In genomic region chr13:72985610-72986009, GRCh38 we compare ENCODE assay signal across 26 cellular contexts.
"Had no signal": no experiment of that assay in that cellular context is flagged by ENCODE, and none has a peak within 500 bp of the region (broad histone marks: within the 10 kb centered on the region; RNA-seq: fewer than 3 reads in every experiment).

No MANE protein-coding gene starts in this region.

- H3K27me3 ChIP-seq: heart right ventricle, ovary, sigmoid colon, stomach, testis, thyroid gland, transverse colon, upper lobe of left lung had no signal

- H3K27ac Mint-ChIP-seq: naive thymus-derived CD4-positive, alpha-beta T cell; natural killer cell treated with Interleukin-12 subunit alpha and Interleukin-12 subunit beta and Interleukin-15 and Interleukin-18, amount 100 ng/mL, for 72 hours; progenitor cell of endocrine pancreas; stimulated activated naive B cell treated with anti-CD40 and anti-IgM and Interleukin-4, amounts not matched to agents 10 μg/mL and 1 μg/mL and 100 μg/mL, for 72 hours had no signal

- H3K4me3 Mint-ChIP-seq: mesothelial cell of epicardium; naive thymus-derived CD4-positive, alpha-beta T cell; natural killer cell treated with Interleukin-12 subunit alpha and Interleukin-12 subunit beta and Interleukin-15 and Interleukin-18, amount 100 ng/mL, for 72 hours; stimulated activated naive B cell treated with anti-CD40 and anti-IgM and Interleukin-4, amounts not matched to agents 10 μg/mL and 1 μg/mL and 100 μg/mL, for 72 hours had no signal

- DNase-seq: heart right ventricle; hippocampal formation; kidney; lower lobe of right lung; mammary epithelial cell; naive thymus-derived CD4-positive, alpha-beta T cell; ovary; retina; right cardiac atrium; sigmoid colon; stimulated activated CD4-positive, alpha-beta T cell treated with anti-CD3 and anti-CD28 coated beads, Interleukin-1b, Interleukin-23, amount 100 ng/mL, for 48 hours; stimulated activated CD4-positive, alpha-beta T cell treated with anti-CD3 and anti-CD28 coated beads, Interleukin-2, amount 100 ng/mL, for 48 hours; stimulated activated CD4-positive, alpha-beta T cell treated with anti-CD3 and anti-CD28 coated beads, Interleukin-4, amount 100 ng/mL, for 4 hours; stimulated activated CD8-positive, alpha-beta memory T cell treated with anti-CD3 and anti-CD28 coated beads, Interleukin-4, amount 100 ng/mL, for 48 hours; stimulated activated naive B cell treated with anti-CD40 and anti-IgM and Interleukin-4, amounts not matched to agents 10 μg/mL and 1 μg/mL and 100 μg/mL, for 72 hours; stimulated activated naive CD8-positive, alpha-beta T cell treated with anti-CD3 and anti-CD28 coated beads, Interleukin-15, Interleukin-2, amounts not matched to agents 100 U/mL and 50 U/mL, for 24 hours; stomach; testis; thyroid gland; transverse colon had no signal

- H3K4me3 ChIP-seq: heart right ventricle, lower lobe of right lung, ovary, sigmoid colon, smooth muscle cell, stomach, testis, thyroid gland, transverse colon, upper lobe of left lung had no signal

- H3K4me2 ChIP-seq: smooth muscle cell had no signal

- H3K9me3 Mint-ChIP-seq: naive thymus-derived CD4-positive, alpha-beta T cell; natural killer cell treated with Interleukin-12 subunit alpha and Interleukin-12 subunit beta and Interleukin-15 and Interleukin-18, amount 100 ng/mL, for 72 hours; stimulated activated naive B cell treated with anti-CD40 and anti-IgM and Interleukin-4, amounts not matched to agents 10 μg/mL and 1 μg/mL and 100 μg/mL, for 72 hours had no signal

- H3K36me3 Mint-ChIP-seq: natural killer cell treated with Interleukin-12 subunit alpha and Interleukin-12 subunit beta and Interleukin-15 and Interleukin-18, amount 100 ng/mL, for 72 hours had no signal

- H3K27me3 Mint-ChIP-seq: naive thymus-derived CD4-positive, alpha-beta T cell; natural killer cell treated with Interleukin-12 subunit alpha and Interleukin-12 subunit beta and Interleukin-15 and Interleukin-18, amount 100 ng/mL, for 72 hours; progenitor cell of endocrine pancreas; stimulated activated naive B cell treated with anti-CD40 and anti-IgM and Interleukin-4, amounts not matched to agents 10 μg/mL and 1 μg/mL and 100 μg/mL, for 72 hours had no signal

- H3K4me1 ChIP-seq: heart right ventricle, lower lobe of right lung, sigmoid colon, testis had no signal

- ATAC-seq: heart right ventricle; left lobe of liver; naive thymus-derived CD4-positive, alpha-beta T cell; natural killer cell treated with Interleukin-12 subunit alpha and Interleukin-12 subunit beta and Interleukin-15 and Interleukin-18, amount 100 ng/mL, for 72 hours; right cardiac atrium; stimulated activated naive B cell treated with anti-CD40 and anti-IgM and Interleukin-4, amounts not matched to agents 10 μg/mL and 1 μg/mL and 100 μg/mL, for 72 hours; stimulated activated naive CD8-positive, alpha-beta T cell treated with anti-CD3 and anti-CD28 coated beads, Interleukin-15, Interleukin-2, amounts not matched to agents 100 U/mL and 50 U/mL, for 24 hours had no signal

- H3K9me3 ChIP-seq: heart right ventricle, lower lobe of right lung, ovary, sigmoid colon, stomach, testis, thyroid gland, transverse colon, upper lobe of left lung had no signal

- H3K36me3 ChIP-seq: lower lobe of right lung, ovary, sigmoid colon, thyroid gland, transverse colon, upper lobe of left lung had no signal

- H3K27ac ChIP-seq: heart right ventricle, lower lobe of right lung, ovary, sigmoid colon, stomach, testis, thyroid gland, transverse colon had no signal

- H3K4me1 Mint-ChIP-seq: stimulated activated naive B cell treated with anti-CD40 and anti-IgM and Interleukin-4, amounts not matched to agents 10 μg/mL and 1 μg/mL and 100 μg/mL, for 72 hours had no signal
